Comparison of ENCODE assay signal across 1 cellular context in the genomic region with DNA sequence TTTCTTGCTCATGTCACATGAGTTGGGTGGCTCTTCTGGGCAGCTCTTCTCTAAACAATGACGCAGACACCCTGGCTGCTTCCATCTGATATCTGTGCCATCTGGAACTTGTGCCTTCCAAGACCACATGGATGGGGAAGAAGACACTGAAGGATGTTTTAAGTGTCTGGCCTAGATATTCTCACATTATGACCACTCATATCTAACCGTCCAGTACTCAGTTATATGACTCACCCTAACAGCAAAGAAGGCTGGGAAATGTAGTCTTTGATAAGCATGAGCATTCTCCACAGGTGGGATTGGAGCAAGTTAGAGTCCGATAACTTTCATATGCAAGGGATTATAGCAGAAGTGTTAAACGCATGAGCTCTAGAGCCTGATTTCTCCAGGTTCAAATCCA.
A peak's percentile ranks its signal among the peaks of the same experiment; 100 is the strongest.
TF ChIP-seq lines count a peak whose summit lies in the region.

No MANE protein-coding gene starts in this region.

TF ChIP-seq in K562, 482 proteins besides CTCF, POLR2A, EP300 and RAD21 (continued from another document):
- TF ChIP-seq, protein P1, sequence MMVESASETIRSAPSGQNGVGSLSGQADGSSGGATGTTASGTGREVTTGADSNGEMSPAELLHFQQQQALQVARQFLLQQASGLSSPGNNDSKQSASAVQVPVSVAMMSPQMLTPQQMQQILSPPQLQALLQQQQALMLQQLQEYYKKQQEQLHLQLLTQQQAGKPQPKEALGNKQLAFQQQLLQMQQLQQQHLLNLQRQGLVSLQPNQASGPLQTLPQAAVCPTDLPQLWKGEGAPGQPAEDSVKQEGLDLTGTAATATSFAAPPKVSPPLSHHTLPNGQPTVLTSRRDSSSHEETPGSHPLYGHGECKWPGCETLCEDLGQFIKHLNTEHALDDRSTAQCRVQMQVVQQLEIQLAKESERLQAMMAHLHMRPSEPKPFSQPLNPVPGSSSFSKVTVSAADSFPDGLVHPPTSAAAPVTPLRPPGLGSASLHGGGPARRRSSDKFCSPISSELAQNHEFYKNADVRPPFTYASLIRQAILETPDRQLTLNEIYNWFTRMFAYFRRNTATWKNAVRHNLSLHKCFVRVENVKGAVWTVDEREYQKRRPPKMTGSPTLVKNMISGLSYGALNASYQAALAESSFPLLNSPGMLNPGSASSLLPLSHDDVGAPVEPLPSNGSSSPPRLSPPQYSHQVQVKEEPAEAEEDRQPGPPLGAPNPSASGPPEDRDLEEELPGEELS (CRISPR knock-in tag; IDR thresholded peaks at IDR 0.05; ENCODE audit: borderline replicate concordance), result no peak
- TF ChIP-seq HCFC1 (IDR thresholded peaks at IDR 0.05; ENCODE audit: low read depth, low read length) (peak; percentile 49; the same call in 1 of the 2 replicates), ZBTB1 (CRISPR knock-in tag; IDR thresholded peaks at IDR 0.05; ENCODE audit: borderline replicate concordance, low read depth) (no peak), IRF2 (CRISPR knock-in tag; IDR thresholded peaks at IDR 0.05) (no peak), FIP1L1 (IDR thresholded peaks at IDR 0.05; ENCODE audit: low read depth, low read length, poor library complexity, severe bottlenecking) (no peak), HDAC8 (tag; IDR thresholded peaks at IDR 0.05) (no peak), RBM15 (IDR thresholded peaks at IDR 0.05; ENCODE audit: insufficient read depth, low read length) (no peak), ZC3H11A (IDR thresholded peaks at IDR 0.05; ENCODE audit: low read depth, low read length) (no peak), ZNF586 (CRISPR knock-in tag; conservative IDR thresholded peaks at IDR 0.05) (no peak), SMARCE1 (IDR thresholded peaks at IDR 0.05) (no peak), KAT8 (IDR thresholded peaks at IDR 0.05; ENCODE audit: low read depth) (no peak), ZC3H4 (CRISPR knock-in tag; IDR thresholded peaks at IDR 0.05; ENCODE audit: borderline replicate concordance) (no peak), FOSL1 (tag; conservative IDR thresholded peaks at IDR 0.05) (peak; percentile 41; the same call in 1 of the 2 replicates), DNMT1 (IDR thresholded peaks at IDR 0.05) (no peak), ELF2 (CRISPR knock-in tag; IDR thresholded peaks at IDR 0.05) (no peak)
- TF ChIP-seq, protein P2, sequence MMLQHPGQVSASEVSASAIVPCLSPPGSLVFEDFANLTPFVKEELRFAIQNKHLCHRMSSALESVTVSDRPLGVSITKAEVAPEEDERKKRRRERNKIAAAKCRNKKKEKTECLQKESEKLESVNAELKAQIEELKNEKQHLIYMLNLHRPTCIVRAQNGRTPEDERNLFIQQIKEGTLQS (IDR thresholded peaks at IDR 0.05), result 0 out of 2 replicates have a peak, but pooled peaks have one; percentile 34
- TF ChIP-seq, protein P2 (CRISPR knock-in tag; conservative IDR thresholded peaks at IDR 0.05), result no peak
- TF ChIP-seq, protein P3, sequence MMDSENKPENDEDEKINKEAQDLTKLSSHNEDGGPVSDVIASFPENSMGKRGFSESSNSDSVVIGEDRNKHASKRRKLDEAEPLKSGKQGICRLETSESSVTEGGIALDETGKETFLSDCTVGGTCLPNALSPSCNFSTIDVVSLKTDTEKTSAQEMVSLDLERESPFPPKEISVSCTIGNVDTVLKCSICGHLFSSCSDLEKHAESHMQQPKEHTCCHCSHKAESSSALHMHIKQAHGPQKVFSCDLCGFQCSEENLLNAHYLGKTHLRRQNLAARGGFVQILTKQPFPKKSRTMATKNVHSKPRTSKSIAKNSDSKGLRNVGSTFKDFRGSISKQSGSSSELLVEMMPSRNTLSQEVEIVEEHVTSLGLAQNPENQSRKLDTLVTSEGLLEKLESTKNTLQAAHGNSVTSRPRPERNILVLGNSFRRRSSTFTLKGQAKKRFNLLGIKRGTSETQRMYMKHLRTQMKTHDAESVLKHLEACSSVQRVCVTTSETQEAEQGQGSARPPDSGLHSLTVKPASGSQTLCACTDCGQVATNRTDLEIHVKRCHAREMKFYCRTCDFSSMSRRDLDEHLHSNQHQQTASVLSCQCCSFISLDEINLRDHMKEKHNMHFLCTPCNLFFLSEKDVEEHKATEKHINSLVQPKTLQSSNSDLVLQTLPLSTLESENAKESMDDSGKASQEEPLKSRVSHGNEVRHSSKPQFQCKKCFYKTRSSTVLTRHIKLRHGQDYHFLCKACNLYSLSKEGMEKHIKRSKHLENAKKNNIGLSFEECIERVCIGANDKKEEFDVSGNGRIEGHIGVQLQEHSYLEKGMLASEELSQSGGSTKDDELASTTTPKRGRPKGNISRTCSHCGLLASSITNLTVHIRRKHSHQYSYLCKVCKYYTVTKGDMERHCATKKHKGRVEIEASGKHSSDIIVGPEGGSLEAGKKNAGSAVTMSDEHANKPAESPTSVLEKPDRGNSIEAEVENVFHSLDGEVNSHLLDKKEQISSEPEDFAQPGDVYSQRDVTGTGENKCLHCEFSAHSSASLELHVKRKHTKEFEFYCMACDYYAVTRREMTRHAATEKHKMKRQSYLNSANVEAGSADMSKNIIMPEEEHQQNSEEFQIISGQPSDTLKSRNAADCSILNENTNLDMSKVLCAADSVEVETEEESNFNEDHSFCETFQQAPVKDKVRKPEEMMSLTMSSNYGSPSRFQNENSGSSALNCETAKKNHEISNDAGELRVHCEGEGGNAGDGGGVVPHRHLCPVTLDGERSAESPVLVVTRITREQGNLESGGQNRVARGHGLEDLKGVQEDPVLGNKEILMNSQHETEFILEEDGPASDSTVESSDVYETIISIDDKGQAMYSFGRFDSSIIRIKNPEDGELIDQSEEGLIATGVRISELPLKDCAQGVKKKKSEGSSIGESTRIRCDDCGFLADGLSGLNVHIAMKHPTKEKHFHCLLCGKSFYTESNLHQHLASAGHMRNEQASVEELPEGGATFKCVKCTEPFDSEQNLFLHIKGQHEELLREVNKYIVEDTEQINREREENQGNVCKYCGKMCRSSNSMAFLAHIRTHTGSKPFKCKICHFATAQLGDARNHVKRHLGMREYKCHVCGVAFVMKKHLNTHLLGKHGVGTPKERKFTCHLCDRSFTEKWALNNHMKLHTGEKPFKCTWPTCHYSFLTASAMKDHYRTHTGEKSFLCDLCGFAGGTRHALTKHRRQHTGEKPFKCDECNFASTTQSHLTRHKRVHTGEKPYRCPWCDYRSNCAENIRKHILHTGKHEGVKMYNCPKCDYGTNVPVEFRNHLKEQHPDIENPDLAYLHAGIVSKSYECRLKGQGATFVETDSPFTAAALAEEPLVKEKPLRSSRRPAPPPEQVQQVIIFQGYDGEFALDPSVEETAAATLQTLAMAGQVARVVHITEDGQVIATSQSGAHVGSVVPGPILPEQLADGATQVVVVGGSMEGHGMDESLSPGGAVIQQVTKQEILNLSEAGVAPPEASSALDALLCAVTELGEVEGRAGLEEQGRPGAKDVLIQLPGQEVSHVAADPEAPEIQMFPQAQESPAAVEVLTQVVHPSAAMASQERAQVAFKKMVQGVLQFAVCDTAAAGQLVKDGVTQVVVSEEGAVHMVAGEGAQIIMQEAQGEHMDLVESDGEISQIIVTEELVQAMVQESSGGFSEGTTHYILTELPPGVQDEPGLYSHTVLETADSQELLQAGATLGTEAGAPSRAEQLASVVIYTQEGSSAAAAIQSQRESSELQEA (IDR thresholded peaks at IDR 0.05; ENCODE audit: low read depth), result no peak
- TF ChIP-seq, protein P4, sequence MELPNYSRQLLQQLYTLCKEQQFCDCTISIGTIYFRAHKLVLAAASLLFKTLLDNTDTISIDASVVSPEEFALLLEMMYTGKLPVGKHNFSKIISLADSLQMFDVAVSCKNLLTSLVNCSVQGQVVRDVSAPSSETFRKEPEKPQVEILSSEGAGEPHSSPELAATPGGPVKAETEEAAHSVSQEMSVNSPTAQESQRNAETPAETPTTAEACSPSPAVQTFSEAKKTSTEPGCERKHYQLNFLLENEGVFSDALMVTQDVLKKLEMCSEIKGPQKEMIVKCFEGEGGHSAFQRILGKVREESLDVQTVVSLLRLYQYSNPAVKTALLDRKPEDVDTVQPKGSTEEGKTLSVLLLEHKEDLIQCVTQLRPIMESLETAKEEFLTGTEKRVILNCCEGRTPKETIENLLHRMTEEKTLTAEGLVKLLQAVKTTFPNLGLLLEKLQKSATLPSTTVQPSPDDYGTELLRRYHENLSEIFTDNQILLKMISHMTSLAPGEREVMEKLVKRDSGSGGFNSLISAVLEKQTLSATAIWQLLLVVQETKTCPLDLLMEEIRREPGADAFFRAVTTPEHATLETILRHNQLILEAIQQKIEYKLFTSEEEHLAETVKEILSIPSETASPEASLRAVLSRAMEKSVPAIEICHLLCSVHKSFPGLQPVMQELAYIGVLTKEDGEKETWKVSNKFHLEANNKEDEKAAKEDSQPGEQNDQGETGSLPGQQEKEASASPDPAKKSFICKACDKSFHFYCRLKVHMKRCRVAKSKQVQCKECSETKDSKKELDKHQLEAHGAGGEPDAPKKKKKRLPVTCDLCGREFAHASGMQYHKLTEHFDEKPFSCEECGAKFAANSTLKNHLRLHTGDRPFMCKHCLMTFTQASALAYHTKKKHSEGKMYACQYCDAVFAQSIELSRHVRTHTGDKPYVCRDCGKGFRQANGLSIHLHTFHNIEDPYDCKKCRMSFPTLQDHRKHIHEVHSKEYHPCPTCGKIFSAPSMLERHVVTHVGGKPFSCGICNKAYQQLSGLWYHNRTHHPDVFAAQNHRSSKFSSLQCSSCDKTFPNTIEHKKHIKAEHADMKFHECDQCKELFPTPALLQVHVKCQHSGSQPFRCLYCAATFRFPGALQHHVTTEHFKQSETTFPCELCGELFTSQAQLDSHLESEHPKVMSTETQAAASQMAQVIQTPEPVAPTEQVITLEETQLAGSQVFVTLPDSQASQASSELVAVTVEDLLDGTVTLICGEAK (IDR thresholded peaks at IDR 0.05), result no peak
- TF ChIP-seq, protein P4 (CRISPR knock-in tag; IDR thresholded peaks at IDR 0.05), result no peak
- TF ChIP-seq, protein P5, sequence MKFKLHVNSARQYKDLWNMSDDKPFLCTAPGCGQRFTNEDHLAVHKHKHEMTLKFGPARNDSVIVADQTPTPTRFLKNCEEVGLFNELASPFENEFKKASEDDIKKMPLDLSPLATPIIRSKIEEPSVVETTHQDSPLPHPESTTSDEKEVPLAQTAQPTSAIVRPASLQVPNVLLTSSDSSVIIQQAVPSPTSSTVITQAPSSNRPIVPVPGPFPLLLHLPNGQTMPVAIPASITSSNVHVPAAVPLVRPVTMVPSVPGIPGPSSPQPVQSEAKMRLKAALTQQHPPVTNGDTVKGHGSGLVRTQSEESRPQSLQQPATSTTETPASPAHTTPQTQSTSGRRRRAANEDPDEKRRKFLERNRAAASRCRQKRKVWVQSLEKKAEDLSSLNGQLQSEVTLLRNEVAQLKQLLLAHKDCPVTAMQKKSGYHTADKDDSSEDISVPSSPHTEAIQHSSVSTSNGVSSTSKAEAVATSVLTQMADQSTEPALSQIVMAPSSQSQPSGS (CRISPR knock-in tag; IDR thresholded peaks at IDR 0.05), result no peak
